Comparison of ENCODE assay signal across 8 cellular contexts in the genomic region with DNA sequence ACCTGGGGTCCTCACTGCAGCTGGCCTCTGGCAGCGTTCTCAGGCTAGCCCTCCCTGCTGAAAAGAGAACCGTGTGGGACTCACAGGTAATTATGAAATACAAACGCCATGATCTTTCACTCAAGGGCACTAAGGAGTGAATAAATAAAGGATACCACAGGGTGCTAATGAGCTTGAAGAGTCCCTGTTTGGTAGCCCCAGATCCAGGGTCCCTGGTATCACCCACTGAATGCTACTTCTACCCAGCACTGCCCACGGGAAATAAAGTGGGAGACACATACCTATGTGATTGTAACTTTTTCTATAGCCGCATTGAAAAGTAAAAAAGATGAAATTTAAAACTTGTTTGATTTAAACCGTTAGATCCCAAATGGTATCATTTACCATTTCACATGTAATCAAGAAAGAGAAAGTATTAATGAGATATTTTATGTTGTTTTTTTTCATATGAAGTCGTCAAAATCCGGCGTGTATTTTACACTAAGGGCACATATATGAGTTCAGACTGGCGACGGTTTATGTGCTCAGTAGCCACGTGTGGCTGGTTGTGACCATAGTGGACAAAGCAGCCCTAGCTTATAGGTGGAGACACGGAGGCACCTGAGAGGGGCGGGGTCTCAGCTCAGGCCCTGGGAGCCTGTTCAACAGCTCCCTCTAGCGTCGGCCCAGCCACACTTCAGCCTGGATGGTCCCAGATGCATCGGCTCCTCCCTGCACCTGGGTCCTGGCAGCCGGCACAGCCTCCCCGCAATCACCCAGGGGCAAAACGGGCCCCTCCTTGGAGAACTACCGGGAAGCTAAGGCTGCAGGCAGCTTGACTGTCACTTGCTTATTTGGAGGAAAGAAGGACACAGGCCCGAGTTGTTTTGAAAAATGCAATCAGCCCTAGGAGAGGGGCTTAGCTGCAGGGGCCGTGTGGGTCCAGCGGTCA. TPM values are rescaled to one million over a fixed set of nuclear protein-coding genes. Genes with fewer than 3 reads are reported as not detected.
DNase-seq lines count a peak whose midpoint lies in the region; FAIRE-seq and TF ChIP-seq lines count a peak whose summit lies in the region.

No MANE protein-coding gene starts in this region.

- H3K4me3 Mint-ChIP-seq in H9 (no peak overlapping the region), osteocyte (ENCODE audit: unreplicated experiment) (no peak overlapping the region)

- no peak overlapping the region for H2BK120ac ChIP-seq in H9 (ENCODE audit: low read depth, low read length, poor library complexity, severe bottlenecking)

- no peak overlapping the region for H2AK5ac ChIP-seq in H9 (ENCODE audit: insufficient read length, low read length)

- no CpG with 5 or more reads among the region's 24 CpGs for WGBS in H9 (ENCODE audit: extremely low coverage, insufficient read length, low lambda C conversion rate)

- DNase-seq in ELR (ENCODE audit: low read depth) = peak; percentile 77
- DNase-seq in H9 = peak; percentile 94
- DNase-seq in MG63 = peak; percentile 67
- peak; percentile 91 for DNase-seq in SHP77 (lab: John Stamatoyannopoulos, UW)
- DNase-seq in activated effector memory CD4-positive, alpha-beta T cell treated with anti-CD3 and anti-CD28 coated beads, Interleukin-2, amount 50 U/mL, for 16 hours = peak; percentile 93
- DNase-seq in frontal cortex (ENCODE audit: low spot score in 2 of 2) = peak; percentile 63 to 79
- DNase-seq in osteocyte (ENCODE audit: extremely low spot score, unreplicated experiment) = peak; percentile 89
- DNase-seq in tibial artery = peak; percentile 52 to 83

- H3K4me1 ChIP-seq in H9 (ENCODE audit: insufficient read depth, low read length) (no peaks in the 10 kb centered on the region; the same call in 1 of the 2 replicates), tibial artery (peaks cover 10 to 65% (median 55%) of the 10 kb centered on the region in 4 donors)

- no peak overlapping the region for H2BK5ac ChIP-seq in H9 (ENCODE audit: insufficient read length, low read length)

- TF ChIP-seq CTCF in H9 (conservative IDR thresholded peaks at IDR 0.05) (peak; percentile 99), osteocyte (IDR thresholded peaks at IDR 0.05) (peak; percentile 99), tibial artery (IDR thresholded peaks at IDR 0.05) (peak; percentile 90 to 94)

- H3K4me1 Mint-ChIP-seq in H9 (peaks cover 17 to 31% of the 10 kb centered on the region in 2 experiments), osteocyte (ENCODE audit: unreplicated experiment) (peaks cover 60% of the 10 kb centered on the region)

- H3K79me2 ChIP-seq in H9 (ENCODE audit: insufficient read depth, low read length) = no peaks in the 10 kb centered on the region

- H3T11ph ChIP-seq in H9 (ENCODE audit: low read length) = no peak overlapping the region

- H3K27ac Mint-ChIP-seq in H9 (peak overlapping the region in 1 of 3 experiments; percentile 18; a peak in 2 of 7 replicates), osteocyte (ENCODE audit: unreplicated experiment) (peak overlapping the region; percentile 36)

- H3K36me3 ChIP-seq in MG63 (peaks cover 70% of the 10 kb centered on the region), tibial artery (no peaks in the 10 kb centered on the region)

- no peaks in the 10 kb centered on the region for H3K23me2 ChIP-seq in H9 (ENCODE audit: insufficient read length, low read depth, low read length, poor library complexity, severe bottlenecking)

- FAIRE-seq in frontal cortex (lab: Jason Lieb, UNC) = no peak

- H4K91ac ChIP-seq in H9 (ENCODE audit: insufficient read length, low read depth, low read length) = no peak overlapping the region

- H2BK12ac ChIP-seq in H9 (ENCODE audit: insufficient read length, low read depth, low read length) = no peak overlapping the region

- no peak overlapping the region for H2BK20ac ChIP-seq in H9 (ENCODE audit: low read depth, low read length, poor library complexity, severe bottlenecking)

- H3K4me2 ChIP-seq in H9 (ENCODE audit: insufficient read depth, insufficient read length, low read length) = no peak overlapping the region

- H4K20me1 ChIP-seq in H9 (ENCODE audit: control insufficient read depth, insufficient read depth, insufficient read length) = peaks cover 2% of the 10 kb centered on the region

- H3K14ac ChIP-seq in H9 (ENCODE audit: insufficient read depth, low read length) = no peak overlapping the region; the same call in 1 of the 2 replicates

- no peak overlapping the region for H3K4ac ChIP-seq in H9 (ENCODE audit: low read depth, low read length)

- H3K36me3 Mint-ChIP-seq in H9 (ENCODE audit: insufficient read depth in 1 of 3, low read depth in 3 of 3) (no peaks in the 10 kb centered on the region), osteocyte (ENCODE audit: unreplicated experiment) (peaks cover 4% of the 10 kb centered on the region)

- H3K9ac ChIP-seq in H9 (ENCODE audit: extremely low read depth, insufficient read length, low read length) = no peak overlapping the region

- H3K27ac ChIP-seq in H9 (ENCODE audit: insufficient read length, low read depth, low read length) = no peak overlapping the region
- H3K27ac ChIP-seq in tibial artery = peak overlapping the region; percentile 1 to 20

- H3K9me3 Mint-ChIP-seq in H9 = peaks cover 3% of the 10 kb centered on the region in 2 experiments; a peak in 2 of 5 replicates
- H3K9me3 Mint-ChIP-seq in osteocyte (ENCODE audit: unreplicated experiment) = no peaks in the 10 kb centered on the region

- no peaks in the 10 kb centered on the region for H3K79me1 ChIP-seq in H9 (ENCODE audit: insufficient read depth, low read depth, low read length, poor library complexity, severe bottlenecking)

- H4K8ac ChIP-seq in H9 (replicated peaks; ENCODE audit: insufficient read length, low read depth, low read length) = no peak overlapping the region

- H3K27me3 ChIP-seq in H9 (ENCODE audit: insufficient read depth, low read length) (no peaks in the 10 kb centered on the region), MG63 (no peaks in the 10 kb centered on the region), tibial artery (no peaks in the 10 kb centered on the region)

- no peak overlapping the region for H3K4me3 ChIP-seq in MG63
- H3K4me3 ChIP-seq in tibial artery = no peak overlapping the region

- no peak overlapping the region for H3K23ac ChIP-seq in H9 (ENCODE audit: insufficient read length, low read depth, low read length)

- H4K5ac ChIP-seq in H9 (ENCODE audit: insufficient read length, low read depth, low read length) = no peak overlapping the region

- no peaks in the 10 kb centered on the region for H3K9me3 ChIP-seq in H9 (ENCODE audit: control insufficient read depth, low read depth, low read length)
- no peaks in the 10 kb centered on the region for H3K9me3 ChIP-seq in MG63
- H3K9me3 ChIP-seq in tibial artery = no peaks in the 10 kb centered on the region

- intact Hi-C loops in tibial artery (cut with DNase I; ENCODE audit: low total_unique reads) = loop anchor here (2.0 to 5.0 kb wide), 3 partner anchors 106 to 287 kb away; a partner anchor contains a TSS

- no peak overlapping the region for H2AFZ ChIP-seq in H9 (ENCODE audit: low read length)

- H2BK15ac ChIP-seq in H9 (ENCODE audit: low read depth, low read length) = no peak overlapping the region

- H3K18ac ChIP-seq in H9 (ENCODE audit: insufficient read length, low read depth, low read length) = no peak overlapping the region

- H3K27me3 Mint-ChIP-seq in H9 (ENCODE audit: low read depth) (peaks cover 2% of the 10 kb centered on the region; the same call in 1 of the 2 replicates), osteocyte (ENCODE audit: unreplicated experiment) (no peaks in the 10 kb centered on the region)

- no peak overlapping the region for H3K56ac ChIP-seq in H9 (ENCODE audit: insufficient read length, low read depth, low read length)

RNA-seq across cellular contexts. Expression of a gene that starts 39.2 kb away (rescaled TPM):
- 46.5 and 48.3 TPM in 2 replicates for total RNA-seq in H9 (2021)
- total RNA-seq in MG63 (2014; rRNA removed; shearing (Covaris generic); ENCODE audit: low replicate concordance) = 471 and 646 TPM in 2 replicates
- total RNA-seq in frontal cortex = 143 TPM
- total RNA-seq in osteocyte = 41.7 and 44.8 TPM in 2 replicates
